In the genomic region with DNA sequence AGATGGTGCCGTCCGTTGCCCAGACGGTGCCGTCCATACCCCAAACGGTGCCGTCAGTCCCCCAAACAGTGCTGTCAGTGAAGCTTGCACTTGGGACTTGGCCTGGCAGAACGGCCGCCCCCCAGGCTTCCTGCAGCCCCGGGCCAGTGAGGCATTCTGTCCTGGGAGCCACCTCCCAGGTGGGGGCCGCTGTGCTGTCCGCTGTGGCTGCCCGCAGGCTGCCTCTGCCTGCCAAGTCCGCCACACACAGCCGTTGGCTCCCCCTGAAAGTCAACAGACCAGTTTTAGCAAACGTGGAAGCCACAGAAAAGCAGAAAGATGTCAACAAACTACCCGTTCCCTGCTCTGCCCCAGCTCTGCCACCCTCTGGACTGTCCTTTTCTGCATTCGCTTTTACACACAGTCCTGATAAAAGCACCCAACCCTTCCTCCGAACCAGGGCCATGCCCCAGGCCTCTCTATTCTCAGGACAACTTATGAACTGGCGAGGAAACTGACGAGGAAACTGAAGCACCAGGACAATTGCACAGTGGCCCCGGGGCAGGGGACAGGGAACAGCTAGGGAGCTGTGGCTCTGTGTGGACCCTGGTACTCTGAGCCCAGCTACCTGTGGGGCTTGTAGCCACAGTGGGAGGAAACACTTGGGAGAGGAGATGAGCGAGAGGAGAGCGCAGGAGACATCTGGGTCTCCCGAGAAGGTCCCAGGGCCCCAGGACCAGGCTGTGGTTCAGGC, we compare ENCODE assay signal across 1 cellular context.
TF ChIP-seq lines count a peak whose summit lies in the region.

No MANE protein-coding gene starts in this region.

TF ChIP-seq in HEK293, 187 proteins besides CTCF, POLR2A, EP300 and RAD21 (continued from another document):
- TF ChIP-seq, protein P1, sequence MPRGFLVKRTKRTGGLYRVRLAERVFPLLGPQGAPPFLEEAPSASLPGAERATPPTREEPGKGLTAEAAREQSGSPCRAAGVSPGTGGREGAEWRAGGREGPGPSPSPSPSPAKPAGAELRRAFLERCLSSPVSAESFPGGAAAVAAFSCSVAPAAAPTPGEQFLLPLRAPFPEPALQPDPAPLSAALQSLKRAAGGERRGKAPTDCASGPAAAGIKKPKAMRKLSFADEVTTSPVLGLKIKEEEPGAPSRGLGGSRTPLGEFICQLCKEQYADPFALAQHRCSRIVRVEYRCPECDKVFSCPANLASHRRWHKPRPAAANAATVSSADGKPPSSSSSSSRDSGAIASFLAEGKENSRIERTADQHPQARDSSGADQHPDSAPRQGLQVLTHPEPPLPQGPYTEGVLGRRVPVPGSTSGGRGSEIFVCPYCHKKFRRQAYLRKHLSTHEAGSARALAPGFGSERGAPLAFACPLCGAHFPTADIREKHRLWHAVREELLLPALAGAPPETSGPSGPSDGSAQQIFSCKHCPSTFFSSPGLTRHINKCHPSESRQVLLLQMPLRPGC (tag by site-specific recombination; IDR thresholded peaks at IDR 0.05): no peak
- TF ChIP-seq GLIS1 (tag by site-specific recombination; IDR thresholded peaks at IDR 0.05) (peak; percentile 60), ZNF610 (tag by site-specific recombination; IDR thresholded peaks at IDR 0.05; ENCODE audit: borderline replicate concordance) (no peak), KLF10 (tag by site-specific recombination; IDR thresholded peaks at IDR 0.05) (no peak), FEZF1 (tag by site-specific recombination; IDR thresholded peaks at IDR 0.05) (no peak), GLIS2 (tag by site-specific recombination; IDR thresholded peaks at IDR 0.05) (0 out of 2 replicates have a peak, but pooled peaks have one; percentile 39), ZNF10 (tag by site-specific recombination; IDR thresholded peaks at IDR 0.05) (no peak), ZNF600 (tag by site-specific recombination; IDR thresholded peaks at IDR 0.05) (peak; percentile 37; the same call in 1 of the 2 replicates), BCL11A (tag by site-specific recombination; IDR thresholded peaks at IDR 0.05; ENCODE audit: low read depth) (no peak), ZNF341 (tag by site-specific recombination; IDR thresholded peaks at IDR 0.05; ENCODE audit: low read depth) (peak; percentile 90)
